In genomic region chr15:92930776-92931175, GRCh38 we compare ENCODE assay signal across 9 cellular contexts. TPM values are rescaled to one million over a fixed set of nuclear protein-coding genes. Genes with fewer than 3 reads are reported as not detected.
A peak's percentile ranks its signal among the peaks of the same experiment; 100 is the strongest.
DNase-seq lines count a peak whose midpoint lies in the region; ATAC-seq and TF ChIP-seq lines count a peak whose summit lies in the region.
"Had no signal": no experiment of that assay in that cellular context is flagged by ENCODE, and none has a peak within 500 bp of the region (broad histone marks: within the 10 kb centered on the region; RNA-seq: fewer than 3 reads in every experiment).

No MANE protein-coding gene starts in this region.

- no peak overlapping the region for H4K91ac ChIP-seq in trophoblast cell (ENCODE audit: low read depth, low read length)

- CTCF ChIA-PET in PC-9 (lab: Charles Lee), result interaction anchor here (1.2 kb wide), 1 partner anchor 31 kb away, joined by 3 read pairs; the partner anchor contains the start of gene CHD2

- no peak overlapping the region for H3K18ac ChIP-seq in trophoblast cell (ENCODE audit: low read length)

- H2BK5ac ChIP-seq in trophoblast cell (ENCODE audit: low read depth, low read length, poor library complexity), result no peak overlapping the region

- H3K9ac ChIP-seq in trophoblast cell (ENCODE audit: low read length), result no peak overlapping the region

- H3K4me1 ChIP-seq in PC-9 (replicated peaks; ENCODE audit: insufficient read depth) (no peaks in the 10 kb centered on the region; the same call in 1 of the 2 replicates), trophoblast cell (ENCODE audit: control insufficient read depth in 1 of 2, insufficient read depth in 2 of 2, low read length in 2 of 2) (peaks cover 6 to 18% of the 10 kb centered on the region in 2 experiments)

- no peak overlapping the region for H3K14ac ChIP-seq in trophoblast cell (ENCODE audit: low read length)

- H3K4me3 ChIP-seq in PC-9 (no peak overlapping the region), trophoblast cell (ENCODE audit: low read depth, low read length) (no peak overlapping the region)

- H2AFZ ChIP-seq in PC-9 (no peak overlapping the region), trophoblast cell (ENCODE audit: insufficient read depth, low read length, poor library complexity) (no peak overlapping the region)

- peaks cover 59% of the 10 kb centered on the region; the same call in 1 of the 2 replicates for H3F3A ChIP-seq in PC-9 (ENCODE audit: insufficient read depth, low read depth)

- no CpG with 5 or more reads among the region's 1 CpG for WGBS in trophoblast cell (ENCODE audit: extremely low coverage, insufficient coverage, insufficient read length)

- no peaks in the 10 kb centered on the region; the same call in 1 of the 2 replicates for H4K20me1 ChIP-seq in PC-9 (ENCODE audit: insufficient read depth)

- H3K79me2 ChIP-seq in PC-9 (ENCODE audit: low read depth) (peaks cover 83% of the 10 kb centered on the region), trophoblast cell (ENCODE audit: control insufficient read depth, insufficient read depth, low read length, poor library complexity) (no peaks in the 10 kb centered on the region)

- no peak overlapping the region for H4K8ac ChIP-seq in trophoblast cell (ENCODE audit: low read depth, low read length)

- POLR2A ChIA-PET in PC-9 (lab: Charles Lee; ENCODE audit: unreplicated experiment), result interaction anchor here (0.6 to 0.7 kb wide), 2 partner anchors 10 to 48 kb away, joined by 3 to 6 read pairs; no protein-coding TSS in a partner anchor

- TF ChIP-seq CTCF in PC-9 (conservative IDR thresholded peaks at IDR 0.05), result no peak

- no TSS peak for BruUV-seq in PC-9 (replicated peaks; lab: Mats Ljungman, UMichigan)

- peaks cover 1% of the 10 kb centered on the region for H3K79me1 ChIP-seq in trophoblast cell (ENCODE audit: low read length)

- peaks cover 68% of the 10 kb centered on the region for H3K36me3 ChIP-seq in PC-9 (ENCODE audit: low read depth)
- H3K36me3 ChIP-seq in trophoblast cell (ENCODE audit: control insufficient read depth in 1 of 2, insufficient read depth in 2 of 2, low read length in 2 of 2), result peaks cover 21 to 41% of the 10 kb centered on the region in 2 experiments

- no peak overlapping the region for H3K4ac ChIP-seq in trophoblast cell (ENCODE audit: low read depth, low read length)

- no peak overlapping the region for H3K23ac ChIP-seq in trophoblast cell (ENCODE audit: low read length)

- no peak for ATAC-seq in HG02610 (IDR thresholded peaks at IDR 0.05; ENCODE audit: unreplicated experiment)
- no peak for ATAC-seq in HG02763 (IDR thresholded peaks at IDR 0.05; ENCODE audit: unreplicated experiment)

- H3K27me3 ChIP-seq in PC-9 (ENCODE audit: insufficient read depth, low read depth) (no peaks in the 10 kb centered on the region), trophoblast cell (ENCODE audit: insufficient read depth, low read length) (no peaks in the 10 kb centered on the region)

- H2AK5ac ChIP-seq in trophoblast cell (ENCODE audit: low read length), result no peak overlapping the region

- H3K27ac ChIP-seq in PC-9 (peak overlapping the region; percentile 8; the same call in 1 of the 2 replicates), trophoblast cell (ENCODE audit: low read depth, low read length) (peak overlapping the region; percentile 7)

- H2BK12ac ChIP-seq in trophoblast cell (ENCODE audit: low read length), result no peak overlapping the region

- H4K12ac ChIP-seq in trophoblast cell (ENCODE audit: low read depth, low read length), result no peak overlapping the region

- intact Hi-C loops in PC-9 (cut with micrococcal nuclease; ENCODE audit: unreplicated experiment), result loop anchor here (10.0 kb wide), 1 partner anchor 64 kb away; no protein-coding TSS in a partner anchor

- no peak overlapping the region for H2BK120ac ChIP-seq in trophoblast cell (ENCODE audit: insufficient read depth, low read length, poor library complexity)

- DNase-seq in DMS79 treated with DMSO at 0.1 percent for 48 hours (lab: John Stamatoyannopoulos, UW), result peak; percentile 43
- DNase-seq in PC-9, result peak; percentile 25 to 65
- DNase-seq in fibroblast of gingiva (ENCODE audit: low read depth), result peak; percentile 74
- DNase-seq in trophoblast cell, result peak; percentile 50 to 51
- no peak for DNase-seq in NCI-H1092 treated with DMSO at 0.1 percent for 48 hours (lab: John Stamatoyannopoulos, UW)
- no peak for DNase-seq in occipital lobe (lab: John Stamatoyannopoulos, UW)
- DNase-seq: stimulated activated CD4-positive, alpha-beta T cell treated with anti-CD3 and anti-CD28 coated beads, Interleukin-4, amount 100 ng/mL, for 4 hours had no signal

- H3K4me2 ChIP-seq in PC-9 (no peak overlapping the region), trophoblast cell (ENCODE audit: low read length) (no peak overlapping the region)

- no peaks in the 10 kb centered on the region for H3K9me2 ChIP-seq in PC-9 (ENCODE audit: insufficient read depth)

- H3K9me3 ChIP-seq in PC-9 (ENCODE audit: insufficient read depth, low read depth) (no peaks in the 10 kb centered on the region), trophoblast cell (ENCODE audit: insufficient read depth, low read depth, low read length) (no peaks in the 10 kb centered on the region)

RNA-seq across cellular contexts. Expression of gene CHD2, which starts 30.7 kb away (rescaled TPM):
- total RNA-seq in PC-9 (2021) (105 and 120 TPM in 2 replicates), occipital lobe (165 TPM)
- 98.2 and 104 TPM in 2 replicates for polyA plus RNA-seq in trophoblast cell (2013)

Comparison
In these comparisons a context has a peak if more than half of its experiments do, and no peak if none do; other contexts are left out.
1. DNase-seq: peak in DMS79 treated with DMSO at 0.1 percent for 48 hours (single experiment), PC-9 (2 of 2), fibroblast of gingiva (single experiment) and trophoblast cell (2 of 2); none in NCI-H1092 treated with DMSO at 0.1 percent for 48 hours (single experiment) and occipital lobe (single experiment).